In the genomic region with DNA sequence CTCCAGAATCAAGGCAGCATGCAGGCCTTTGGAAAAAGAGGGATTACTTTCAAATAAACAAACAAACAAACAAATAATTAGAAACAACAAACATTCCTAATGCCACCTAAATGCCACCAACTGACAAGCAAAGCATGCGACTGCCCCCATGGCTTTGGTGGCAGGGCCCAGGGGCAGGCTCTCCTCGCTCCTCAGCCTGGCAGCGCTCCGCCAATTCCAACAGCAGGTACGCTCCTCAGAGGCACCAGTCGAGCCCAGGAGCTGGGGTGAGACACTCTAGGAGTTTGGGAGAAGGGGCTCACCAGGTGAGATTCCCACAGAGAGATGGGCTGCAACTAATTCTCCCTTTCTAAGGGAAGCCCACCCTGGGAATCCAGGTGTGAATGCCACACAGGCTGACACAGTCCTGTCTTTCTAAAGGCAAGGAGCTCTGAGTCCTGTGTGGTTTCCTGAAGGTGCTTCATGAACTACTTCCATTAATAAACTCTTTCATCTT, we compare ENCODE assay signal across 1 cellular context.
TF ChIP-seq lines count a peak whose summit lies in the region.

No MANE protein-coding gene starts in this region.

TF ChIP-seq in H1, 55 proteins besides CTCF, POLR2A, EP300 and RAD21:
- TF ChIP-seq POLR2AphosphoS5 (IDR thresholded peaks at IDR 0.05; ENCODE audit: low read depth, low read length) (no peak), CTBP2 (IDR thresholded peaks at IDR 0.05; ENCODE audit: borderline replicate concordance, insufficient read depth, insufficient read length, low read length) (no peak), BCL11A (IDR thresholded peaks at IDR 0.05; ENCODE audit: low read depth in 2 of 2, low read length in 2 of 2) (no peak), BRCA1 (IDR thresholded peaks at IDR 0.05; ENCODE audit: low read depth, low read length) (no peak), SIX5 (IDR thresholded peaks at IDR 0.05; ENCODE audit: low read depth, low read length) (no peak), TAF1 (IDR thresholded peaks at IDR 0.05; ENCODE audit: low read depth, low read length) (no peak), RNF2 (IDR thresholded peaks at IDR 0.05; ENCODE audit: borderline replicate concordance, low read depth, low read length, missing control alignments, poor library complexity, severe bottlenecking) (no peak), SP4 (IDR thresholded peaks at IDR 0.05; ENCODE audit: low read length) (no peak), HDAC2 (IDR thresholded peaks at IDR 0.05; ENCODE audit: borderline replicate concordance in 1 of 2, low read depth in 2 of 2, low read length in 2 of 2) (no peak), ZNF274 (IDR thresholded peaks at IDR 0.05; ENCODE audit: borderline replicate concordance, extremely low read depth, low read length) (no peak), SUZ12 (IDR thresholded peaks at IDR 0.05; ENCODE audit: low read length) (no peak), EGR1 (IDR thresholded peaks at IDR 0.05; ENCODE audit: borderline replicate concordance, low read depth, low read length) (no peak), KDM4A (IDR thresholded peaks at IDR 0.05; ENCODE audit: low read depth, low read length, severe bottlenecking) (no peak), JUN (IDR thresholded peaks at IDR 0.05; ENCODE audit: low read depth, low read length) (no peak)
TF ChIP-seq in H1: peak in this region for 0.
